18 cellular contexts compared by ENCODE assay signal in the genomic region with DNA sequence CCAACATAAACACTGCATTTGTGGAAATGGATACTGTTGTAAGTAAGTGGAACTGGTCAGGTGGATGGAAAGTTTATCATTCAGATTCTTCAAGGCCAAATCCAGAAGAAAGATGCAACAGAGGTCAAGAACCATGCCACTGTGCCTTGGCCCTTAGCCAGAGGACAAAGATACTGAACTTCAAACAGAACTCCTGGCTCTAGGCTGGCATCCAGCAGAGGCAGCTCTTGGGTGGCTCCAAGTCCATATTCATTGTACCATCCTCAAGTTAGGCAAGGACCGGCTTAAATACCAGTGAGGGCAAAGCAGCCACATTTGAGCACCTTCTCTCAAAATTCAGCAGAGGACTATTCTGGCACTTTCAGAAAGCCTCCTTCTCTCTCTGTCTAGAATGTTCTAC. TPM values are rescaled to one million over a fixed set of nuclear protein-coding genes. Genes with fewer than 3 reads are reported as not detected.
DNase-seq lines count a peak whose midpoint lies in the region; ATAC-seq, FAIRE-seq and TF ChIP-seq lines count a peak whose summit lies in the region.
"Had no signal": no experiment of that assay in that cellular context is flagged by ENCODE, and none has a peak within 500 bp of the region (broad histone marks: within the 10 kb centered on the region; RNA-seq: fewer than 3 reads in every experiment).

No MANE protein-coding gene starts in this region.

- no peak overlapping the region for H2AFZ ChIP-seq in keratinocyte (ENCODE audit: control insufficient read depth, low read length)

- WGBS in small intestine, 3 donors: 95 to 96% (median 95%) methylated on average over 1 of the region's 1 CpG

- H3K27me3 ChIP-seq in left ventricle myocardium inferior (ENCODE audit: low read depth): no peaks in the 10 kb centered on the region
- no peaks in the 10 kb centered on the region for H3K27me3 ChIP-seq in keratinocyte (ENCODE audit: control insufficient read depth, extremely low read depth, insufficient read depth, low read length)
- H3K27me3 ChIP-seq in small intestine (ENCODE audit: control insufficient read depth in 2 of 2, insufficient read depth in 2 of 2, low read length in 2 of 2): no peaks in the 10 kb centered on the region
- H3K27me3 ChIP-seq in lower lobe of right lung (ENCODE audit: low read depth): no peaks in the 10 kb centered on the region

- FAIRE-seq in keratinocyte (lab: Jason Lieb, UNC) (peak; percentile 59), small intestine (lab: Jason Lieb, UNC) (no peak)
- FAIRE-seq: A204.1, D721Med, G401.6, GM12891, GM19239, H1 had no signal

- no peaks in the 10 kb centered on the region for H3K9me1 ChIP-seq in keratinocyte (ENCODE audit: control insufficient read depth, extremely low read depth, insufficient read depth, low read length)

- H3K4me3 ChIP-seq in left ventricle myocardium inferior: no peak overlapping the region
- no peak overlapping the region for H3K4me3 ChIP-seq in keratinocyte (ENCODE audit: control insufficient read depth in 2 of 3, extremely low read depth in 1 of 3, insufficient read depth in 2 of 3, low read depth in 1 of 3, low read length in 3 of 3)
- H3K4me3 ChIP-seq in small intestine (ENCODE audit: low read depth in 1 of 2, low read length in 2 of 2): no peak overlapping the region
- no peak overlapping the region for H3K4me3 ChIP-seq in lower lobe of right lung
- H3K4me3 ChIP-seq: HAP-1 had no signal

- peak overlapping the region; percentile 66 for H3K27ac ChIP-seq in left ventricle myocardium inferior (replicated peaks)
- peak overlapping the region; percentile 72 for H3K27ac ChIP-seq in caudate nucleus (ENCODE audit: low read depth, low read length)
- no peak overlapping the region for H3K27ac ChIP-seq in keratinocyte (ENCODE audit: control insufficient read depth, insufficient read depth, low read length)
- no peak overlapping the region for H3K27ac ChIP-seq in small intestine (ENCODE audit: low read depth in 1 of 2, low read length in 1 of 2)
- H3K27ac ChIP-seq in lower lobe of right lung: no peak overlapping the region
- H3K27ac ChIP-seq: C4-2B had no signal

- H3K36me3 ChIP-seq in left ventricle myocardium inferior (peaks cover 17% of the 10 kb centered on the region), keratinocyte (ENCODE audit: control insufficient read depth in 2 of 2, extremely low read depth in 1 of 2, insufficient read depth in 2 of 2, low read length in 2 of 2) (peaks cover 4 to 14% of the 10 kb centered on the region in 2 experiments), small intestine (ENCODE audit: control insufficient read depth in 2 of 2, insufficient read depth in 2 of 2, low read length in 2 of 2) (no peaks in the 10 kb centered on the region), lower lobe of right lung (peaks cover 16% of the 10 kb centered on the region)
- H3K36me3 ChIP-seq: HAP-1 had no signal

- no peaks in the 10 kb centered on the region for H3K9me3 ChIP-seq in left ventricle myocardium inferior (replicated peaks)
- H3K9me3 ChIP-seq in keratinocyte (ENCODE audit: control insufficient read depth, low read depth, low read length): no peaks in the 10 kb centered on the region
- no peaks in the 10 kb centered on the region for H3K9me3 ChIP-seq in small intestine (ENCODE audit: control insufficient read depth, low read depth)
- H3K9me3 ChIP-seq in lower lobe of right lung: no peaks in the 10 kb centered on the region
- H3K9me3 ChIP-seq: Caco-2, HAP-1 had no signal

- DNase-seq in left ventricle myocardium inferior: no peak
- DNase-seq in Right ventricle myocardium inferior (ENCODE audit: missing footprints): no peak
- no peak for DNase-seq in caudate nucleus (lab: John Stamatoyannopoulos, UW)
- no peak for DNase-seq in keratinocyte (ENCODE audit: low read depth, low spot score)
- peak; percentile 8 for DNase-seq in small intestine
- no peak for DNase-seq in lower lobe of right lung
- DNase-seq in NCI-H2107 treated with DMSO at 0.1 percent for 48 hours (lab: John Stamatoyannopoulos, UW; ENCODE audit: unreplicated experiment): no peak
- DNase-seq: AML-193; Caco-2; CD4-positive, alpha-beta T cell had no signal

- dilution Hi-C loops in keratinocyte (cut with MboI; ENCODE audit: extremely low pct_ligation_motif_present, low sequenced_read_pairs): no loop called here

- H3K4me1 ChIP-seq in left ventricle myocardium inferior: peaks cover 51% of the 10 kb centered on the region
- no peaks in the 10 kb centered on the region for H3K4me1 ChIP-seq in keratinocyte (ENCODE audit: control insufficient read depth, extremely low read depth, insufficient read depth, low read length)
- no peaks in the 10 kb centered on the region for H3K4me1 ChIP-seq in small intestine (ENCODE audit: control insufficient read depth in 2 of 2, insufficient read depth in 1 of 2, low read depth in 1 of 2, low read length in 1 of 2)
- H3K4me1 ChIP-seq in lower lobe of right lung: no peaks in the 10 kb centered on the region
- H3K4me1 ChIP-seq: Caco-2 had no signal

- intact Hi-C loops in left ventricle myocardium inferior (cut with micrococcal nuclease): no loop called here
- intact Hi-C loops in Right ventricle myocardium inferior (cut with DNase I): no loop called here
- intact Hi-C loops in lower lobe of right lung (cut with DNase I): no loop called here

- TF ChIP-seq CTCF in left ventricle myocardium inferior (IDR thresholded peaks at IDR 0.05; ENCODE audit: borderline replicate concordance) (no peak), keratinocyte (optimal IDR thresholded peaks at IDR 0.05 in 1 of 3, IDR thresholded peaks at IDR 0.05 in 1 of 3, conservative IDR thresholded peaks at IDR 0.05 in 1 of 3; ENCODE audit: extremely low read depth in 1 of 3, insufficient read depth in 2 of 3, low read length in 3 of 3) (no peak), lower lobe of right lung (IDR thresholded peaks at IDR 0.05) (no peak)

- H4K20me1 ChIP-seq in keratinocyte (ENCODE audit: control insufficient read depth, extremely low read depth, insufficient read depth, low read length): no peaks in the 10 kb centered on the region

- H3K79me2 ChIP-seq in keratinocyte (ENCODE audit: control insufficient read depth, insufficient read depth, low read length): no peaks in the 10 kb centered on the region

- H3K4me2 ChIP-seq in keratinocyte (ENCODE audit: control insufficient read depth, extremely low read depth, insufficient read depth, low read depth, low read length): no peak overlapping the region

- no peak for ATAC-seq in Right ventricle myocardium inferior
- no peak for ATAC-seq in lower lobe of right lung

- no peak overlapping the region for H3K9ac ChIP-seq in keratinocyte (ENCODE audit: control insufficient read depth, extremely low read depth, insufficient read depth, low read length)

RNA-seq across cellular contexts. Expression of gene DNAAF9, which starts 53.2 kb away (rescaled TPM):
- 26.2 TPM for total RNA-seq in left ventricle myocardium inferior
- total RNA-seq in Right ventricle myocardium inferior: 22.1 TPM
- polyA plus RNA-seq in keratinocyte: 8.8 to 9.8 TPM (median 9.2 TPM) in 3 replicates
- 2.8 TPM for polyA plus RNA-seq in keratinocyte (2011; ENCODE audit: low read depth)
- polyA plus RNA-seq in keratinocyte (2011; cell fraction: cytosol; rRNA removed): 5.3 and 7.3 TPM in 2 replicates
- 26.7 and 29.6 TPM in 2 replicates for polyA plus RNA-seq in keratinocyte (2011; cell fraction: nucleus; rRNA removed)
- 5.3 and 6.0 TPM in 2 replicates for polyA plus RNA-seq in keratinocyte (2012; ENCODE audit: low replicate concordance)
- polyA minus RNA-seq in keratinocyte: 8.1 to 18.6 TPM (median 15.2 TPM) in 3 replicates
- 6.3 TPM for polyA minus RNA-seq in keratinocyte (2011; cell fraction: cytosol; rRNA and poly(A)+ RNA removed)
- polyA minus RNA-seq in keratinocyte (2011; cell fraction: nucleus; rRNA and poly(A)+ RNA removed): 21.4 and 37.3 TPM in 2 replicates
- polyA plus RNA-seq in small intestine: 1 to 10 TPM; 1.4 to 5.1 (median 2.0) TPM
- 24.0 TPM for total RNA-seq in lower lobe of right lung
- total RNA-seq: Caco-2 had no signal

Comparison
In these comparisons a context has a peak if more than half of its experiments do, and no peak if none do; other contexts are left out.
1. H3K27ac ChIP-seq: peak in left ventricle myocardium inferior (single experiment) and caudate nucleus (single experiment); none in keratinocyte (single experiment), small intestine (0 of 2) and lower lobe of right lung (single experiment).